ENCODE assay signal across 1 cellular context in genomic region chr5:6632931-6633468, GRCh38.
TF ChIP-seq lines count a peak whose summit lies in the region.

TSS of gene NSUN2 (minus strand) at chr5:6633044. CDS start at chr5:6632979, 65 bp downstream.
A gene with protein sequence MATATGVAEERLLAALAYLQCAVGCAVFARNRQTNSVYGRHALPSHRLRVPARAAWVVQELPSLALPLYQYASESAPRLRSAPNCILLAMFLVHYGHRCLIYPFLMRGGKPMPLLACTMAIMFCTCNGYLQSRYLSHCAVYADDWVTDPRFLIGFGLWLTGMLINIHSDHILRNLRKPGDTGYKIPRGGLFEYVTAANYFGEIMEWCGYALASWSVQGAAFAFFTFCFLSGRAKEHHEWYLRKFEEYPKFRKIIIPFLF (plus strand): TSS chr5:6633440. CDS start chr5:6633577, 137 bp downstream.

TF ChIP-seq in K562, 482 proteins besides CTCF, POLR2A, EP300 and RAD21 (continued from another document and continues in another):
- TF ChIP-seq TFAP4 (CRISPR knock-in tag; IDR thresholded peaks at IDR 0.05; ENCODE audit: borderline replicate concordance) (peak; percentile 73), MCM7 (IDR thresholded peaks at IDR 0.05) (no peak), ZNF764 (CRISPR knock-in tag; IDR thresholded peaks at IDR 0.05; ENCODE audit: low read depth) (peak; percentile 25; the same call in 1 of the 2 replicates), ZNF384 (IDR thresholded peaks at IDR 0.05; ENCODE audit: low read depth, low read length) (no peak), E2F1 (CRISPR knock-in tag; IDR thresholded peaks at IDR 0.05) (0 out of 2 replicates have a peak, but pooled peaks have one; percentile 28), MYC (IDR thresholded peaks at IDR 0.05; ENCODE audit: low read depth, low read length) (peak; percentile 100), MYC (CRISPR knock-in tag; IDR thresholded peaks at IDR 0.05; ENCODE audit: borderline replicate concordance, low read depth) (peak; percentile 95; the same call in 1 of the 2 replicates), SLC30A9 (CRISPR knock-in tag; IDR thresholded peaks at IDR 0.05) (no peak), TARDBP (IDR thresholded peaks at IDR 0.05) (no peak), MAFK (IDR thresholded peaks at IDR 0.05; ENCODE audit: low read length) (0 out of 2 replicates have a peak, but pooled peaks have one; percentile 11), SRF (CRISPR knock-in tag; IDR thresholded peaks at IDR 0.05) (no peak), GABPB2 (CRISPR knock-in tag; conservative IDR thresholded peaks at IDR 0.05) (no peak), ATF6 (CRISPR knock-in tag; IDR thresholded peaks at IDR 0.05) (no peak), RBM22 (IDR thresholded peaks at IDR 0.05; ENCODE audit: low read depth, low read length, poor library complexity, severe bottlenecking) (peak; percentile 88), GTF2E2 (tag; IDR thresholded peaks at IDR 0.05) (peak; percentile 83; the same call in 1 of the 2 replicates), MTA2 (IDR thresholded peaks at IDR 0.05; ENCODE audit: low read depth) (no peak), PHF20 (IDR thresholded peaks at IDR 0.05; ENCODE audit: partially characterized antibody) (peak; percentile 93), CCNT2 (IDR thresholded peaks at IDR 0.05; ENCODE audit: borderline replicate concordance, extremely low read depth, insufficient read length, low read depth, low read length) (peak; percentile 2), MAFG (tag; conservative IDR thresholded peaks at IDR 0.05) (no peak), PML (IDR thresholded peaks at IDR 0.05; ENCODE audit: low read length) (peak; percentile 53; the same call in 1 of the 2 replicates), ETV1 (tag; conservative IDR thresholded peaks at IDR 0.05; ENCODE audit: low read depth) (peak; percentile 98), ZFP30 (CRISPR knock-in tag; IDR thresholded peaks at IDR 0.05; ENCODE audit: borderline replicate concordance) (no peak), CHD7 (IDR thresholded peaks at IDR 0.05; ENCODE audit: low read depth, low read length) (no peak), ARHGAP35 (IDR thresholded peaks at IDR 0.05; ENCODE audit: partially characterized antibody) (no peak), SAP30 (IDR thresholded peaks at IDR 0.05; ENCODE audit: borderline replicate concordance, insufficient read depth, low read depth, low read length, poor library complexity, severe bottlenecking) (peak; percentile 97), ZNF639 (CRISPR knock-in tag; conservative IDR thresholded peaks at IDR 0.05 in 1 of 2, IDR thresholded peaks at IDR 0.05 in 1 of 2) (peak in 1 of 2 experiments; percentile 91; a peak in 1 of 4 replicates), ZNF212 (CRISPR knock-in tag; IDR thresholded peaks at IDR 0.05) (no peak), ZBTB2 (IDR thresholded peaks at IDR 0.05) (peak; percentile 97), SMARCA5 (IDR thresholded peaks at IDR 0.05) (no peak), BRCA1 (IDR thresholded peaks at IDR 0.05) (no peak), BRCA1 (CRISPR knock-in tag; IDR thresholded peaks at IDR 0.05) (no peak), CBX3 (IDR thresholded peaks at IDR 0.05; ENCODE audit: borderline replicate concordance in 1 of 2, low read length in 2 of 2) (0 out of 3 replicates have a peak, but pooled peaks of 1 of the 2 experiments have one; percentile 31), RB1 (IDR thresholded peaks at IDR 0.05; ENCODE audit: low read depth) (peak; percentile 86)
- TF ChIP-seq, protein P1, sequence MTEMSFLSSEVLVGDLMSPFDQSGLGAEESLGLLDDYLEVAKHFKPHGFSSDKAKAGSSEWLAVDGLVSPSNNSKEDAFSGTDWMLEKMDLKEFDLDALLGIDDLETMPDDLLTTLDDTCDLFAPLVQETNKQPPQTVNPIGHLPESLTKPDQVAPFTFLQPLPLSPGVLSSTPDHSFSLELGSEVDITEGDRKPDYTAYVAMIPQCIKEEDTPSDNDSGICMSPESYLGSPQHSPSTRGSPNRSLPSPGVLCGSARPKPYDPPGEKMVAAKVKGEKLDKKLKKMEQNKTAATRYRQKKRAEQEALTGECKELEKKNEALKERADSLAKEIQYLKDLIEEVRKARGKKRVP (CRISPR knock-in tag; IDR thresholded peaks at IDR 0.05): no peak
- TF ChIP-seq, protein P2, sequence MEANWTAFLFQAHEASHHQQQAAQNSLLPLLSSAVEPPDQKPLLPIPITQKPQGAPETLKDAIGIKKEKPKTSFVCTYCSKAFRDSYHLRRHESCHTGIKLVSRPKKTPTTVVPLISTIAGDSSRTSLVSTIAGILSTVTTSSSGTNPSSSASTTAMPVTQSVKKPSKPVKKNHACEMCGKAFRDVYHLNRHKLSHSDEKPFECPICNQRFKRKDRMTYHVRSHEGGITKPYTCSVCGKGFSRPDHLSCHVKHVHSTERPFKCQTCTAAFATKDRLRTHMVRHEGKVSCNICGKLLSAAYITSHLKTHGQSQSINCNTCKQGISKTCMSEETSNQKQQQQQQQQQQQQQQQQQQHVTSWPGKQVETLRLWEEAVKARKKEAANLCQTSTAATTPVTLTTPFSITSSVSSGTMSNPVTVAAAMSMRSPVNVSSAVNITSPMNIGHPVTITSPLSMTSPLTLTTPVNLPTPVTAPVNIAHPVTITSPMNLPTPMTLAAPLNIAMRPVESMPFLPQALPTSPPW (CRISPR knock-in tag; IDR thresholded peaks at IDR 0.05): peak; percentile 29; the same call in 1 of the 2 replicates
